Comparison of ENCODE assay signal across 9 cellular contexts in the genomic region with DNA sequence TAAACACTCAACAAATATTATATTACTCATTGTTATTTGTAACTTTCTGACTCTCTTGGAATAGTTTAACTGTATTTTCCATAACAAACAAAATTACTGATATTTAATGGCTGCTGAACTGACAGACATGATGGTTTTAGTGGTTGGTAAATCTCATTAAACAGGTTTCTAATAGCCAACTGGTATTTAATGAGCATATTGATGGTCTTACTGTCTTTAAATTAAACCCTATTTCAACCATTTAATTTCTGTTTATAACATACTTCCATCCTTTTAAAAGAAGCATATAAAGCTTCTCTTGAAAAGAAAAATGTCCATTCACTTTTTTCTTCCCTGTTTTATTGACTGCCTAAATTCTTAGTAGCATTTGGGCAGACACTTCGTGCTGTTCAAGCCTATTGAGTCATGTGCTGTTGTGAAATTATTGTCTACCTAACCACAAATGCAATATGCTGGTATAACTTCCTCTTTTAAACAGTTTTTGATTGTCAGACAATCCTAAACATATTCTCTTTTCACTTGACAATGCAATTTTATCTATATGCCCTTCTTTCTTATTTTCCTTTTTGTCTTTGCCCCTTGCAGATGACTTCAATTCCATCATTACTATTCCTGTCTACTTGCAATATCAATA.
DNase-seq lines count a peak whose midpoint lies in the region; ATAC-seq lines count a peak whose summit lies in the region.
"Had no signal": no experiment of that assay in that cellular context is flagged by ENCODE, and none has a peak within 500 bp of the region (broad histone marks: within the 10 kb centered on the region; RNA-seq: fewer than 3 reads in every experiment).

No MANE protein-coding gene starts in this region.

- peak; percentile 73 for DNase-seq in EH (ENCODE audit: low read depth)
- peak; percentile 31 for DNase-seq in epithelial cell of prostate (ENCODE audit: low read depth, low spot score)
- no peak for DNase-seq in activated gamma-delta T cell treated with Interleukin-2 at 50 U/mL for 16 hours
- DNase-seq in iPS-NIHi11 (ENCODE audit: low spot score) = no peak
- no peak for DNase-seq in stimulated activated CD4-positive, alpha-beta T cell treated with anti-CD3 and anti-CD28 coated beads, Interleukin-15, amount 100 ng/mL, for 24 hours
- DNase-seq in NCI-H2029 (lab: John Stamatoyannopoulos, UW) = no peak
- DNase-seq: activated B cell treated with CpG ODN at 0.5 μM for 24 hours had no signal

- peak; percentile 77 for ATAC-seq in GM21528 (IDR thresholded peaks at IDR 0.05; ENCODE audit: low FRiP score, unreplicated experiment)
- peak; percentile 72 for ATAC-seq in HG03571 (IDR thresholded peaks at IDR 0.05; ENCODE audit: unreplicated experiment)

- H3K27ac ChIP-seq in epithelial cell of prostate = peak overlapping the region; percentile 58

Comparison
In these comparisons a context has a peak if more than half of its experiments do, and no peak if none do; other contexts are left out.
1. DNase-seq: peak in EH (single experiment) and epithelial cell of prostate (single experiment); none in activated gamma-delta T cell treated with Interleukin-2 at 50 U/mL for 16 hours (single experiment), iPS-NIHi11 (single experiment), stimulated activated CD4-positive, alpha-beta T cell treated with anti-CD3 and anti-CD28 coated beads, Interleukin-15, amount 100 ng/mL, for 24 hours (single experiment) and NCI-H2029 (single experiment).